Comparison of ENCODE assay signal across 11 cellular contexts in genomic region chr7:30476401-30477145, GRCh38. TPM values are rescaled to one million over a fixed set of nuclear protein-coding genes. Genes with fewer than 3 reads are reported as not detected.
DNase-seq lines count a peak whose midpoint lies in the region; ATAC-seq and TF ChIP-seq lines count a peak whose summit lies in the region.
"Had no signal": no experiment of that assay in that cellular context is flagged by ENCODE, and none has a peak within 500 bp of the region (broad histone marks: within the 10 kb centered on the region; RNA-seq: fewer than 3 reads in every experiment).

No MANE protein-coding gene starts in this region.

- no peaks in the 10 kb centered on the region for H3K27me3 ChIP-seq in Peyer's patch

- peaks cover 0 to 38% (median 12%) of the 10 kb centered on the region in 4 donors for H3K4me1 ChIP-seq in Peyer's patch

- CTCF ChIA-PET in HEK293T (lab: Yijun Ruan, JAX), result interaction anchor here (0.6 to 0.8 kb wide), 2 partner anchors 250 to 682 kb away, joined by 3 read pairs; no protein-coding TSS in a partner anchor

- H3K27me3 Mint-ChIP-seq in activated naive CD8-positive, alpha-beta T cell, result no peaks in the 10 kb centered on the region
- H3K27me3 Mint-ChIP-seq in nephron (ENCODE audit: low read depth) (peaks cover 9% of the 10 kb centered on the region), mesothelial cell of epicardium (ENCODE audit: low read depth) (no peaks in the 10 kb centered on the region)

- peaks cover 2% of the 10 kb centered on the region for H3K36me3 Mint-ChIP-seq in activated naive CD8-positive, alpha-beta T cell
- no peaks in the 10 kb centered on the region for H3K36me3 Mint-ChIP-seq in nephron (ENCODE audit: low read depth)
- no peaks in the 10 kb centered on the region for H3K36me3 Mint-ChIP-seq in mesothelial cell of epicardium

- no peak for TF ChIP-seq CTCF in nephron (IDR thresholded peaks at IDR 0.05; ENCODE audit: unreplicated experiment in 3 of 3)
- no peak for TF ChIP-seq CTCF in mesothelial cell of epicardium (IDR thresholded peaks at IDR 0.05; ENCODE audit: unreplicated experiment)
- TF ChIP-seq CTCF in Peyer's patch (IDR thresholded peaks at IDR 0.05), result no peak

- H3K36me3 ChIP-seq in Peyer's patch, result no peaks in the 10 kb centered on the region
- H3K36me3 ChIP-seq: thoracic aorta had no signal

- ATAC-seq in HG02970 (IDR thresholded peaks at IDR 0.05; ENCODE audit: low FRiP score, unreplicated experiment), result no peak
- ATAC-seq: esophagus mucosa had no signal

- no peaks in the 10 kb centered on the region for H3K9me3 Mint-ChIP-seq in activated naive CD8-positive, alpha-beta T cell (ENCODE audit: low read depth)
- H3K9me3 Mint-ChIP-seq in nephron, result no peaks in the 10 kb centered on the region
- no peaks in the 10 kb centered on the region for H3K9me3 Mint-ChIP-seq in mesothelial cell of epicardium

- no peak overlapping the region for H3K4me3 ChIP-seq in Peyer's patch

- DNase-seq in DMS153 treated with DMSO at 0.1 percent for 48 hours (lab: John Stamatoyannopoulos, UW; ENCODE audit: unreplicated experiment), result peak; percentile 87
- peak; percentile 86 for DNase-seq in NCI-H1105 (lab: John Stamatoyannopoulos, UW)
- DNase-seq in HEK293T (ENCODE audit: extremely low spot score), result no peak
- DNase-seq in mesothelial cell of epicardium (ENCODE audit: low spot score in 2 of 2, unreplicated experiment in 2 of 2), result no peak
- no peak for DNase-seq in Peyer's patch

- TF ChIP-seq POLR2A in Peyer's patch (IDR thresholded peaks at IDR 0.05), result no peak

- H3K4me3 Mint-ChIP-seq in activated naive CD8-positive, alpha-beta T cell, result peak overlapping the region; percentile 93
- H3K4me3 Mint-ChIP-seq in nephron (peak overlapping the region; percentile 72 to 80 (median 74)), mesothelial cell of epicardium (no peak overlapping the region)

- peaks cover 73% of the 10 kb centered on the region for H3K4me1 Mint-ChIP-seq in activated naive CD8-positive, alpha-beta T cell (ENCODE audit: low read depth)
- H3K4me1 Mint-ChIP-seq in nephron (peaks cover 47% of the 10 kb centered on the region), mesothelial cell of epicardium (peaks cover 44% of the 10 kb centered on the region)

- POLR2A ChIA-PET in HEK293T (lab: Yijun Ruan, JAX), result interaction anchor here (1.6 to 2.0 kb wide), 2 partner anchors 10 to 11 kb away, joined by 4 to 6 read pairs; no protein-coding TSS in a partner anchor

- no peak overlapping the region for H3K27ac ChIP-seq in Peyer's patch
- H3K27ac ChIP-seq: parathyroid adenoma had no signal

- peak overlapping the region; percentile 75 for H3K27ac Mint-ChIP-seq in activated naive CD8-positive, alpha-beta T cell
- H3K27ac Mint-ChIP-seq in nephron (peak overlapping the region; percentile 18 to 65 (median 34)), mesothelial cell of epicardium (no peak overlapping the region)

- H3K9me3 ChIP-seq in Peyer's patch, result no peaks in the 10 kb centered on the region
- H3K9me3 ChIP-seq: thoracic aorta had no signal

TF ChIP-seq in HEK293T, 16 proteins besides CTCF, POLR2A, EP300 and RAD21:
- no peak for TF ChIP-seq CTBP1 (IDR thresholded peaks at IDR 0.05; ENCODE audit: borderline replicate concordance)
- TF ChIP-seq NFRKB (IDR thresholded peaks at IDR 0.05), result no peak

RNA-seq across cellular contexts. Expression of gene NOD1, which starts 2.0 kb away (rescaled TPM):
- total RNA-seq in mesothelial cell of epicardium (9.5 to 10.3 TPM (median 10.2 TPM) in 3 replicates), Peyer's patch (10 to 100 TPM in 3 of 4 donors, 1 to 10 TPM in 1; 4.0 to 29.7 (median 21.0) TPM)

RNA-seq across cellular contexts. Expression of gene GGCT, which starts 28.1 kb away (rescaled TPM):
- total RNA-seq in mesothelial cell of epicardium (36.5 to 37.5 TPM (median 36.6 TPM) in 3 replicates), Peyer's patch (10 to 100 TPM; 18.1 to 24.8 (median 19.2) TPM)

Comparison
In these comparisons a context has a peak if more than half of its experiments do, and no peak if none do; other contexts are left out.
1. DNase-seq: peak in DMS153 treated with DMSO at 0.1 percent for 48 hours (single experiment) and NCI-H1105 (single experiment); none in HEK293T (single experiment), mesothelial cell of epicardium (0 of 2) and Peyer's patch (0 of 3).